In genomic region chr5:129367883-129368282, GRCh38 we compare ENCODE assay signal across 1 cellular context.
TF ChIP-seq lines count a peak whose summit lies in the region.

No MANE protein-coding gene starts in this region.

TF ChIP-seq in HepG2, 621 proteins besides CTCF, POLR2A, EP300 and RAD21 (continued from another document):
- TF ChIP-seq FOXP4 (CRISPR knock-in tag; IDR thresholded peaks at IDR 0.05) (no peak), AGO2 (optimal IDR thresholded peaks at IDR 0.05; ENCODE audit: low read depth, low read length) (no peak), SUZ12 (IDR thresholded peaks at IDR 0.05; ENCODE audit: low read depth, low read length) (no peak), ZMAT3 (CRISPR knock-in tag; conservative IDR thresholded peaks at IDR 0.05) (no peak), LRRFIP1 (CRISPR knock-in tag; conservative IDR thresholded peaks at IDR 0.05) (no peak), ZFP82 (CRISPR knock-in tag; IDR thresholded peaks at IDR 0.05; ENCODE audit: borderline replicate concordance) (no peak), MLX (CRISPR knock-in tag; IDR thresholded peaks at IDR 0.05) (no peak), ZNF614 (CRISPR knock-in tag; IDR thresholded peaks at IDR 0.05; ENCODE audit: borderline replicate concordance) (no peak)
